ENCODE assay signal across 2 cellular contexts in the genomic region with DNA sequence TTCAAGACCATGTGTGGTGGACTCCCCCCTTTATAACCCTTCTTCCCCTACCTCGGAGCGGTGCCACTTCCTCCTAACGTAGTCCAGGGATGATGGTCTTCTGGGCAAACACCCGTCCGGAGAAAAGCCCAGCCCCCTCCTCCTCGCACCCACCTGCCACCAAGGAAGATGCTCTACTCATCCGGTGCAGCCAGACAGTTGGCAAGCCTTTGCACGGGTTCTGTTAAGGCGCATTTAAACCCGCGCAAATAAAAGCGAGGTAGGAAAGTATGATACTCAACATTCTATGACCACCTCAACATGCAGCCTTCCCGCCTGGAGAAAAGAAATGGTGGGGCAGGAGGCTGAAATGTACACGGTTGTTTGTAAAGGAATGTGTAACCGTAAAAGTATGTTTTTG. TPM values are rescaled to one million over a fixed set of nuclear protein-coding genes. Genes with fewer than 3 reads are reported as not detected.
"Had no signal": no experiment of that assay in that cellular context is flagged by ENCODE, and none has a peak within 500 bp of the region (broad histone marks: within the 10 kb centered on the region; RNA-seq: fewer than 3 reads in every experiment).

A gene (minus strand): TSS at position 101 of the 400 bp plus-strand sequence. CDS start 298 bp downstream, outside the sequence.

RNA-seq across cellular contexts. Expression of the gene that starts here (rescaled TPM):
- total RNA-seq: LHCN-M2, M059J had no signal
